ENCODE assay signal across 23 cellular contexts in the genomic region with DNA sequence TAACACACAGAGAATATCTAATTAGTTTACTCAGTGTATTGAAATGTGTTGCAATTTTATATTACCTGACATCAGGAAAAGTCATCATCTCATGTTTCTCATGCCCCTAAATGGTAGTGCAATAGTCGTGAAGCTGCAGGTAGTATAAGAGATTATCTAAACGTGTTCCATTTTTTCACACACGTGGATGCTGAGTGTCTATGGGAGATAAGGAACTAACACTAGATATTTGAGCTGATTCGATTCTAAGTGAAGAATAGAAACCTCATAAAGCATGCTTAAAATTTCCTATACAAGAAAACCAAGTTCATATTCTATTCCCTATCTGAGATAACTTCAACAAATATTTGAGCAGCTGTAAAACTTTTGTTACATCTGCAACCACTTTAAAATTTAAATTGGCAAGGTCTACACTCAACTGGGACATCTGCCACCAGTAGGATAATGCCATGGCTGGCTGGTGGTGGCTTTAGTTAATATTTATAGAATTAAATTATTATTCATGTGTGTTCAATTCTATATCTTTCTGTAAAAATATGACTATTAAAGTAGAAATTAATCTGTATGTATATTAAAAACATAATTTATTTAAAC.
"Had no signal": no experiment of that assay in that cellular context is flagged by ENCODE, and none has a peak within 500 bp of the region (broad histone marks: within the 10 kb centered on the region; RNA-seq: fewer than 3 reads in every experiment).

No MANE protein-coding gene starts in this region.

- H3K36me3 ChIP-seq: heart left ventricle, right lobe of liver, tibial nerve, upper lobe of right lung, vagina had no signal

- H3K4me1 ChIP-seq: foreskin keratinocyte, heart left ventricle, psoas muscle, right lobe of liver, testis, tibial nerve, upper lobe of right lung, vagina had no signal

- H3K9me3 ChIP-seq: heart left ventricle, psoas muscle, right lobe of liver, testis, tibial nerve, vagina had no signal

- H3K4me3 ChIP-seq: heart left ventricle, lung, psoas muscle, right lobe of liver, testis, tibial nerve, upper lobe of right lung, vagina had no signal

- DNase-seq: dermis blood vessel endothelial cell; erythroblast; foreskin keratinocyte; heart left ventricle; hippocampal formation; left colon; left ventricle myocardium superior; mesendoderm; naive thymus-derived CD4-positive, alpha-beta T cell; nephron progenitor cell; psoas muscle; retina; right lobe of liver; stimulated activated CD4-positive, alpha-beta T cell treated with anti-CD3 and anti-CD28 coated beads, Interleukin-15, amount 100 ng/mL, for 24 hours; stimulated activated CD4-positive, alpha-beta T cell treated with anti-CD3 and anti-CD28 coated beads, Interleukin-1b, Interleukin-23, amount 100 ng/mL, for 48 hours; stimulated activated CD4-positive, alpha-beta T cell treated with anti-CD3 and anti-CD28 coated beads, Interleukin-4, amount 100 ng/mL, for 24 hours; stimulated activated naive CD8-positive, alpha-beta T cell treated with anti-CD3 and anti-CD28 coated beads, Interleukin-15, amount 100 ng/mL, for 72 hours; testis; upper lobe of right lung had no signal

- H3K27me3 ChIP-seq: foreskin keratinocyte, heart left ventricle, right lobe of liver, testis, tibial nerve, upper lobe of right lung, vagina had no signal

- H3K27ac ChIP-seq: foreskin keratinocyte, heart left ventricle, psoas muscle, right lobe of liver, testis, tibial nerve, upper lobe of right lung, vagina had no signal

- ATAC-seq: foreskin keratinocyte; heart left ventricle; left colon; left ventricle myocardium superior; naive thymus-derived CD4-positive, alpha-beta T cell; psoas muscle; stimulated activated memory B cell treated with anti-CD40 and anti-IgM and Interleukin-4, amounts not matched to agents 10 μg/mL and 1 μg/mL and 100 μg/mL, for 72 hours; stimulated activated naive CD8-positive, alpha-beta T cell treated with anti-CD3 and anti-CD28 coated beads, Interleukin-15, amount 100 ng/mL, for 72 hours; upper lobe of right lung had no signal
